29 cellular contexts compared by ENCODE assay signal in genomic region chr16:82433042-82433441, GRCh38.
"Had no signal": no experiment of that assay in that cellular context is flagged by ENCODE, and none has a peak within 500 bp of the region (broad histone marks: within the 10 kb centered on the region; RNA-seq: fewer than 3 reads in every experiment).

No MANE protein-coding gene starts in this region.

- H3K4me1 ChIP-seq: neural progenitor cell, parathyroid adenoma, psoas muscle, spleen, thyroid gland, tibial nerve, upper lobe of left lung, vagina had no signal

- H3K9ac ChIP-seq: neural progenitor cell, parathyroid adenoma had no signal

- H3K4me3 ChIP-seq: neural progenitor cell, ovary, psoas muscle, skin epidermis, smooth muscle cell, spleen, stomach, thoracic aorta, thyroid gland, tibial nerve, upper lobe of left lung, vagina had no signal

- H3K9me3 ChIP-seq: ovary, psoas muscle, spleen, stomach, thoracic aorta, thyroid gland, tibial nerve, upper lobe of left lung, vagina had no signal

- DNase-seq: naive thymus-derived CD4-positive, alpha-beta T cell; natural killer cell; ovary; psoas muscle; right cardiac atrium; spleen; stimulated activated CD4-positive, alpha-beta T cell treated with anti-CD3 and anti-CD28 coated beads, Interleukin-12 subunit alpha, Interleukin-12 subunit beta, amount 100 ng/mL, for 4 hours; stimulated activated CD4-positive, alpha-beta T cell treated with anti-CD3 and anti-CD28 coated beads, Interleukin-1b, Interleukin-23, amount 100 ng/mL, for 48 hours; stimulated activated CD4-positive, alpha-beta T cell treated with anti-CD3 and anti-CD28 coated beads, Interleukin-4, amount 100 ng/mL, for 1 hour; stimulated activated CD4-positive, alpha-beta T cell treated with anti-CD3 and anti-CD28 coated beads, Interleukin-4, amount 100 ng/mL, for 4 hours; stimulated activated CD8-positive, alpha-beta memory T cell treated with anti-CD3 and anti-CD28 coated beads, Interleukin-4, amount 100 ng/mL, for 48 hours; stimulated activated naive B cell treated with anti-CD40 and anti-IgM and Interleukin-4, amounts not matched to agents 10 μg/mL and 1 μg/mL and 100 μg/mL, for 72 hours; stimulated activated naive CD4-positive, alpha-beta T cell treated with Interleukin-2 at 50 U/mL for 16 hours; stomach; thyroid gland; trophoblast cell; upper lobe of left lung had no signal

- H3K79me2 ChIP-seq: parathyroid adenoma had no signal

- H3K4me1 Mint-ChIP-seq: naive thymus-derived CD4-positive, alpha-beta T cell; natural killer cell; nephron; stimulated activated naive B cell treated with anti-CD40 and anti-IgM and Interleukin-4, amounts not matched to agents 10 μg/mL and 1 μg/mL and 100 μg/mL, for 72 hours had no signal

- H3K4me2 ChIP-seq: neural progenitor cell had no signal

- H3K27ac ChIP-seq: neural progenitor cell, ovary, parathyroid adenoma, psoas muscle, skin epidermis, spleen, stomach, thoracic aorta, thyroid gland, tibial nerve, upper lobe of left lung, vagina had no signal

- H3K36me3 Mint-ChIP-seq: naive thymus-derived CD4-positive, alpha-beta T cell; natural killer cell; neural progenitor cell; stimulated activated naive B cell treated with anti-CD40 and anti-IgM and Interleukin-4, amounts not matched to agents 10 μg/mL and 1 μg/mL and 100 μg/mL, for 72 hours had no signal

- H3K36me3 ChIP-seq: neural progenitor cell, ovary, spleen, stomach, thoracic aorta, thyroid gland, tibial nerve, upper lobe of left lung, vagina had no signal

- H2AFZ ChIP-seq: parathyroid adenoma had no signal

- H3K9me3 Mint-ChIP-seq: natural killer cell; nephron; neural progenitor cell; stimulated activated naive B cell treated with anti-CD40 and anti-IgM and Interleukin-4, amounts not matched to agents 10 μg/mL and 1 μg/mL and 100 μg/mL, for 72 hours; stimulated activated naive CD8-positive, alpha-beta T cell treated with anti-CD3 and anti-CD28 coated beads, Interleukin-15, Interleukin-2, amounts not matched to agents 100 ng/mL and 50 ng/mL, for 24 hours had no signal

- FAIRE-seq: urothelium cell line had no signal

- ATAC-seq: psoas muscle; right cardiac atrium; sciatic nerve; stimulated activated naive B cell treated with anti-CD40 and anti-IgM and Interleukin-4, amounts not matched to agents 10 μg/mL and 1 μg/mL and 100 μg/mL, for 72 hours had no signal

- H3K4me3 Mint-ChIP-seq: naive thymus-derived CD4-positive, alpha-beta T cell; natural killer cell; nephron; neural progenitor cell; stimulated activated naive B cell treated with anti-CD40 and anti-IgM and Interleukin-4, amounts not matched to agents 10 μg/mL and 1 μg/mL and 100 μg/mL, for 72 hours; stimulated activated naive CD8-positive, alpha-beta T cell treated with anti-CD3 and anti-CD28 coated beads, Interleukin-15, Interleukin-2, amounts not matched to agents 100 ng/mL and 50 ng/mL, for 24 hours had no signal

- H3K27me3 ChIP-seq: neural progenitor cell, ovary, stomach, thyroid gland, tibial nerve, upper lobe of left lung, vagina had no signal

- H3K27ac Mint-ChIP-seq: naive thymus-derived CD4-positive, alpha-beta T cell; natural killer cell; nephron; neural progenitor cell; progenitor cell of endocrine pancreas; stimulated activated naive B cell treated with anti-CD40 and anti-IgM and Interleukin-4, amounts not matched to agents 10 μg/mL and 1 μg/mL and 100 μg/mL, for 72 hours; stimulated activated naive CD8-positive, alpha-beta T cell treated with anti-CD3 and anti-CD28 coated beads, Interleukin-15, Interleukin-2, amounts not matched to agents 100 ng/mL and 50 ng/mL, for 24 hours had no signal
